ENCODE assay signal across 8 cellular contexts in genomic region chr12:106304001-106304421, GRCh38. TPM values are rescaled to one million over a fixed set of nuclear protein-coding genes. Genes with fewer than 3 reads are reported as not detected.
DNase-seq lines count a peak whose midpoint lies in the region; ATAC-seq, FAIRE-seq and TF ChIP-seq lines count a peak whose summit lies in the region.

No MANE protein-coding gene starts in this region.

- peak overlapping the region; percentile 97 to 99 for H3K27ac ChIP-seq in right atrium auricular region
- no peak overlapping the region for H3K27ac ChIP-seq in K562 (ENCODE audit: extremely low read depth, low read depth, low read length)
- peak overlapping the region; percentile 75 for H3K27ac ChIP-seq in muscle layer of duodenum (ENCODE audit: low read length)
- peak overlapping the region; percentile 98 for H3K27ac ChIP-seq in upper lobe of right lung
- no peak overlapping the region for H3K27ac ChIP-seq in A673 (ENCODE audit: low read depth, low read length, poor library complexity, severe bottlenecking)

- no peaks in the 10 kb centered on the region for H4K20me1 ChIP-seq in K562 (replicated peaks; ENCODE audit: control insufficient read depth, insufficient read depth, low read length)

- ATAC-seq in Right ventricle myocardium superior (ENCODE audit: poor library complexity) (no peak), K562 (no peak), upper lobe of right lung (no peak), GM19455 (IDR thresholded peaks at IDR 0.05; ENCODE audit: unreplicated experiment) (no peak)

- in situ Hi-C loops in K562 (cut with MboI) = no loop called here

- H3K79me2 ChIP-seq in K562 (ENCODE audit: control insufficient read depth, insufficient read depth, low read length) = no peaks in the 10 kb centered on the region

- peak overlapping the region; percentile 75 to 92 for H3K4me3 ChIP-seq in right atrium auricular region
- H3K4me3 ChIP-seq in K562 = no peak overlapping the region
- H3K4me3 ChIP-seq in muscle layer of duodenum (ENCODE audit: low read depth in 1 of 2, low read length in 2 of 2) = peak overlapping the region; percentile 72 to 98
- H3K4me3 ChIP-seq in upper lobe of right lung = peak overlapping the region; percentile 98
- H3K4me3 ChIP-seq in A673 (ENCODE audit: low read depth, low read length, poor library complexity, severe bottlenecking) = no peak overlapping the region

- TF ChIP-seq CTCF in right atrium auricular region (IDR thresholded peaks at IDR 0.05) (no peak), K562 (IDR thresholded peaks at IDR 0.05 in 2 of 3, conservative IDR thresholded peaks at IDR 0.05 in 1 of 3; ENCODE audit: insufficient read depth in 2 of 3, low read depth in 1 of 3, low read length in 3 of 3) (no peak), upper lobe of right lung (IDR thresholded peaks at IDR 0.05) (no peak), A673 (conservative IDR thresholded peaks at IDR 0.05; ENCODE audit: low read depth, low read length) (no peak)

- H3K27me3 ChIP-seq in right atrium auricular region = no peaks in the 10 kb centered on the region
- 0 out of 5 replicates have a peak, but pooled peaks cover 0 to 2% of the 10 kb centered on the region in 2 experiments for H3K27me3 ChIP-seq in K562 (ENCODE audit: control insufficient read depth in 2 of 2, insufficient read depth in 2 of 2, low read length in 2 of 2)
- no peaks in the 10 kb centered on the region for H3K27me3 ChIP-seq in muscle layer of duodenum (ENCODE audit: low read depth, low read length)
- no peaks in the 10 kb centered on the region for H3K27me3 ChIP-seq in upper lobe of right lung
- H3K27me3 ChIP-seq in A673 (replicated peaks; ENCODE audit: insufficient read depth, low read depth, low read length, poor library complexity) = no peaks in the 10 kb centered on the region

- no peaks in the 10 kb centered on the region for H3K9me3 ChIP-seq in right atrium auricular region
- H3K9me3 ChIP-seq in K562 (replicated peaks; ENCODE audit: control insufficient read depth, insufficient read depth, low read depth, low read length) = no peaks in the 10 kb centered on the region
- H3K9me3 ChIP-seq in muscle layer of duodenum (ENCODE audit: control insufficient read depth in 1 of 2, low read length in 2 of 2) = no peaks in the 10 kb centered on the region
- H3K9me3 ChIP-seq in upper lobe of right lung = no peaks in the 10 kb centered on the region
- no peaks in the 10 kb centered on the region for H3K9me3 ChIP-seq in A673 (ENCODE audit: low read depth, low read length, poor library complexity, severe bottlenecking)

- H3K36me3 ChIP-seq in right atrium auricular region (no peaks in the 10 kb centered on the region), K562 (ENCODE audit: control insufficient read depth, insufficient read depth, low read length) (no peaks in the 10 kb centered on the region), muscle layer of duodenum (ENCODE audit: control insufficient read depth in 1 of 2, insufficient read depth in 2 of 2, low read length in 2 of 2) (no peaks in the 10 kb centered on the region), upper lobe of right lung (no peaks in the 10 kb centered on the region), A673 (ENCODE audit: insufficient read depth, low read length, poor library complexity, severe bottlenecking) (no peaks in the 10 kb centered on the region)

- H2AFZ ChIP-seq in K562 (ENCODE audit: low read depth, low read length) = no peak overlapping the region

- no peak for TF ChIP-seq EP300 in K562 (IDR thresholded peaks at IDR 0.05; ENCODE audit: low read length)

- no peak for FAIRE-seq in K562 (lab: Jason Lieb, UNC)

- BruUV-seq in K562 (replicated peaks; lab: Mats Ljungman, UMichigan) (no TSS peak), A673 (replicated peaks; lab: Mats Ljungman, UMichigan) (no TSS peak)

- no peak for TF ChIP-seq POLR2A in K562 (conservative IDR thresholded peaks at IDR 0.05)

- no peaks in the 10 kb centered on the region for H3K9me1 ChIP-seq in K562 (ENCODE audit: control insufficient read depth, insufficient read depth, low read length)

- intact Hi-C loops in Right ventricle myocardium superior (cut with DNase I) = loop anchor here (5.0 to 10.0 kb wide), 2 partner anchors 38 to 59 kb away; partner anchors contain the start of gene CKAP4
- intact Hi-C loops in K562 (cut with micrococcal nuclease) = loop anchor here (5.0 kb wide), 1 partner anchor 53 kb away; the partner anchor contains the start of gene POLR3B
- intact Hi-C loops in upper lobe of right lung (cut with DNase I) = no loop called here
- intact Hi-C loops in A673 (cut with micrococcal nuclease; ENCODE audit: unreplicated experiment) = no loop called here

- POLR2A ChIA-PET in K562 (lab: Yijun Ruan, JAX) = interaction anchor here (2.0 kb wide), 1 partner anchor 54 kb away, joined by 7 read pairs; the partner anchor contains the start of gene POLR3B
- POLR2A ChIA-PET in A673 (lab: Charles Lee; ENCODE audit: low non-redundant PET) = no interaction called here

- 21% methylated on average over 5 of the region's 5 CpGs for WGBS in K562 (ENCODE audit: insufficient coverage, low coverage, missing lambda C conversion rate)

- CTCF ChIA-PET in K562 (lab: Yijun Ruan, JAX; ENCODE audit: low intra/inter-chr PET ratio) (no interaction called here), A673 (lab: Charles Lee) (no interaction called here)

- no peak overlapping the region for H3K9ac ChIP-seq in K562 (ENCODE audit: insufficient read depth in 1 of 2, low read depth in 2 of 2, low read length in 2 of 2)

- peaks cover 0 to 82% of the 10 kb centered on the region in 2 donors for H3K4me1 ChIP-seq in right atrium auricular region
- peaks cover 19 to 29% of the 10 kb centered on the region in 2 experiments; a peak in 4 of 5 replicates for H3K4me1 ChIP-seq in K562 (replicated peaks in 1 of 2; ENCODE audit: control insufficient read depth in 2 of 2, insufficient read depth in 2 of 2, low read length in 2 of 2)
- H3K4me1 ChIP-seq in muscle layer of duodenum (ENCODE audit: control insufficient read depth in 1 of 2, insufficient read depth in 2 of 2, low read length in 2 of 2) = peaks cover 6 to 58% of the 10 kb centered on the region in 2 donors
- peaks cover 49% of the 10 kb centered on the region for H3K4me1 ChIP-seq in upper lobe of right lung
- H3K4me1 ChIP-seq in A673 (ENCODE audit: insufficient read depth, low read length, poor library complexity, severe bottlenecking) = peaks cover 5% of the 10 kb centered on the region

- no peak for DNase-seq in right atrium auricular region (ENCODE audit: low spot score)
- no peak for DNase-seq in Right ventricle myocardium superior
- DNase-seq in K562 (ENCODE audit: extremely low read depth in 1 of 4, low spot score in 3 of 4) = no peak
- no peak for DNase-seq in upper lobe of right lung
- DNase-seq in SHP77 treated with DMSO at 0.1 percent for 48 hours (lab: John Stamatoyannopoulos, UW) = no peak
- no peak for DNase-seq in A673 (ENCODE audit: low spot score)

- TF ChIP-seq RAD21 in K562 (CRISPR knock-in tag; conservative IDR thresholded peaks at IDR 0.05 in 1 of 2, IDR thresholded peaks at IDR 0.05 in 1 of 2) = no peak

- peak overlapping the region; percentile 90; the same call in 1 of the 2 replicates for H3K4me2 ChIP-seq in K562 (ENCODE audit: insufficient read depth, low read length)

RNA-seq across cellular contexts. Expression of gene TCP11L2, which starts 1.5 kb away (rescaled TPM):
- total RNA-seq in right atrium auricular region = 10 to 100 TPM; 34.0 to 59.1 TPM
- 122 TPM for total RNA-seq in Right ventricle myocardium superior
- 9.7 and 13.0 TPM in 2 replicates for total RNA-seq in K562 (2011; cell fraction: chromatin; rRNA removed; ENCODE audit: low replicate concordance)
- total RNA-seq in K562 (2011; cell fraction: nucleolus; rRNA removed) = 6.8 and 8.9 TPM in 2 replicates
- 8.2 and 10.7 TPM in 2 replicates for total RNA-seq in K562 (2011; cell fraction: nucleoplasm; rRNA removed)
- 1.6 and 2.3 TPM in 2 replicates for total RNA-seq in K562 (2014; rRNA removed)
- 2.3 and 3.8 TPM in 2 replicates for total RNA-seq in K562 (2014; rRNA removed; fragmentation: Illumina TruSeq; extraction: Trizol)
- total RNA-seq in K562 (2015; rRNA removed; fragmentation: Illumina TruSeq; extraction: Trizol) = 0.53 and 0.83 TPM in 2 replicates
- total RNA-seq in K562 (2021) = 2.4 and 4.0 TPM in 2 replicates
- polyA plus RNA-seq in K562 (2011; rRNA removed) = 3.7 and 4.5 TPM in 2 replicates
- 1.1 and 2.2 TPM in 2 replicates for polyA plus RNA-seq in K562 (2011; cell fraction: cytosol; rRNA removed)
- polyA plus RNA-seq in K562 (2011; cell fraction: nucleus; rRNA removed) = 3.3 and 4.3 TPM in 2 replicates
- 0.77 and 4.0 TPM in 2 replicates for polyA plus RNA-seq in K562 (2012)
- polyA plus RNA-seq in K562 (2014; fragmentation: Illumina TruSeq; extraction: Trizol) = 1.3 and 2.1 TPM in 2 replicates
- polyA plus RNA-seq in K562 (2014; fragmentation: Nextera tagmentation; extraction: Ambion mirVana) = 1 to 10 TPM in 1 of 2 experiments, under 1 TPM in 1; 0.39 to 1.3 TPM
- polyA plus RNA-seq in K562 (2014; rRNA removed) = 0.86 and 1.6 TPM in 2 replicates
- polyA minus RNA-seq in K562 (2011; rRNA and poly(A)+ RNA removed) = 7.9 and 10.0 TPM in 2 replicates
- polyA minus RNA-seq in K562 (2011; cell fraction: cytosol; rRNA and poly(A)+ RNA removed) = 3.2 and 4.1 TPM in 2 replicates
- 7.4 and 8.8 TPM in 2 replicates for polyA minus RNA-seq in K562 (2011; cell fraction: nucleus; rRNA and poly(A)+ RNA removed)
- 37.7 TPM for total RNA-seq in upper lobe of right lung
- total RNA-seq in A673 (2021) = 0.39 and 3.0 TPM in 2 replicates

RNA-seq across cellular contexts. Expression of gene POLR3B, which starts 53.5 kb away (rescaled TPM):
- total RNA-seq in right atrium auricular region (10 to 100 TPM in 1 of 2 donors, 1 to 10 TPM in 1; 6.0 to 10.7 TPM), Right ventricle myocardium superior (7.1 TPM), K562 (2014; rRNA removed) (13.3 and 13.7 TPM in 2 replicates), K562 (2014; rRNA removed; fragmentation: Illumina TruSeq; extraction: Trizol) (14.4 and 14.6 TPM in 2 replicates), K562 (2015; rRNA removed; fragmentation: Illumina TruSeq; extraction: Trizol) (13.3 and 15.4 TPM in 2 replicates), K562 (2021) (14.6 and 15.0 TPM in 2 replicates), upper lobe of right lung (11.3 TPM), A673 (2021) (13.7 and 14.8 TPM in 2 replicates)
- 10.8 and 26.4 TPM in 2 replicates for total RNA-seq in K562 (2011; cell fraction: chromatin; rRNA removed; ENCODE audit: low replicate concordance)
- 6.5 and 7.8 TPM in 2 replicates for total RNA-seq in K562 (2011; cell fraction: nucleolus; rRNA removed)
- total RNA-seq in K562 (2011; cell fraction: nucleoplasm; rRNA removed) = 9.3 and 10.0 TPM in 2 replicates
- polyA plus RNA-seq in K562 (2011; rRNA removed) (7.9 and 12.1 TPM in 2 replicates), K562 (2014; fragmentation: Illumina TruSeq; extraction: Trizol) (15.6 and 17.9 TPM in 2 replicates), K562 (2014; fragmentation: Nextera tagmentation; extraction: Ambion mirVana) (10 to 100 TPM in 1 of 2 experiments, 1 to 10 TPM in 1; 7.6 to 16.5 TPM), K562 (2014; rRNA removed) (11.2 and 13.2 TPM in 2 replicates)
- 3.9 and 6.0 TPM in 2 replicates for polyA plus RNA-seq in K562 (2011; cell fraction: cytosol; rRNA removed)
- 4.7 and 4.9 TPM in 2 replicates for polyA plus RNA-seq in K562 (2011; cell fraction: nucleus; rRNA removed)
- 11.3 and 12.0 TPM in 2 replicates for polyA plus RNA-seq in K562 (2012)
- polyA minus RNA-seq in K562 (2011; rRNA and poly(A)+ RNA removed) = 24.9 and 30.2 TPM in 2 replicates
- 7.5 and 10.7 TPM in 2 replicates for polyA minus RNA-seq in K562 (2011; cell fraction: cytosol; rRNA and poly(A)+ RNA removed)
- 8.1 and 13.6 TPM in 2 replicates for polyA minus RNA-seq in K562 (2011; cell fraction: nucleus; rRNA and poly(A)+ RNA removed)

RNA-seq across cellular contexts. Expression of gene CKAP4, which starts 56.2 kb away (rescaled TPM):
- 10 to 100 TPM; 50.1 to 56.8 TPM for total RNA-seq in right atrium auricular region
- 35.0 TPM for total RNA-seq in Right ventricle myocardium superior
- total RNA-seq in K562 (2011; cell fraction: chromatin; rRNA removed; ENCODE audit: low replicate concordance) = 0.14 and 0.16 TPM in 2 replicates
- 0.26 and 0.33 TPM in 2 replicates for total RNA-seq in K562 (2011; cell fraction: nucleolus; rRNA removed)
- total RNA-seq in K562 (2011; cell fraction: nucleoplasm; rRNA removed) = 0.15 and 0.46 TPM in 2 replicates
- total RNA-seq in K562 (2014; rRNA removed) = 0.04 TPM in 1 of 2 replicates, not detected in the other
- not detected in 2 replicates for total RNA-seq in K562 (2014; rRNA removed; fragmentation: Illumina TruSeq; extraction: Trizol)
- not detected in 2 replicates for total RNA-seq in K562 (2015; rRNA removed; fragmentation: Illumina TruSeq; extraction: Trizol)
- total RNA-seq in K562 (2021) = 0.20 and 0.45 TPM in 2 replicates
- 0.08 TPM in 2 replicates for polyA plus RNA-seq in K562 (2011; rRNA removed)
- polyA plus RNA-seq in K562 (2011; cell fraction: cytosol; rRNA removed) = 0.06 and 0.10 TPM in 2 replicates
- polyA plus RNA-seq in K562 (2011; cell fraction: nucleus; rRNA removed) = 0.13 TPM in 1 of 2 replicates, not detected in the other
- 0.08 and 0.11 TPM in 2 replicates for polyA plus RNA-seq in K562 (2012)
- 0.06 TPM in 1 of 2 replicates, not detected in the other for polyA plus RNA-seq in K562 (2014; fragmentation: Illumina TruSeq; extraction: Trizol)
- not detected for polyA plus RNA-seq in K562 (2014; fragmentation: Nextera tagmentation; extraction: Ambion mirVana)
- polyA plus RNA-seq in K562 (2014; rRNA removed) = not detected in 2 replicates
- 0.11 TPM in 1 of 2 replicates, not detected in the other for polyA minus RNA-seq in K562 (2011; rRNA and poly(A)+ RNA removed)
- not detected in 2 replicates for polyA minus RNA-seq in K562 (2011; cell fraction: cytosol; rRNA and poly(A)+ RNA removed)
- 0.11 TPM in 1 of 2 replicates, not detected in the other for polyA minus RNA-seq in K562 (2011; cell fraction: nucleus; rRNA and poly(A)+ RNA removed)
- 40.3 TPM for total RNA-seq in upper lobe of right lung
- 81.8 and 89.4 TPM in 2 replicates for total RNA-seq in A673 (2021)

Comparison
In these comparisons a context has a peak if more than half of its experiments do, and no peak if none do; other contexts are left out.
1. H3K27ac ChIP-seq: peak in right atrium auricular region (2 of 2), muscle layer of duodenum (single experiment) and upper lobe of right lung (single experiment); none in K562 (single experiment) and A673 (single experiment).
2. H3K4me3 ChIP-seq: peak in right atrium auricular region (2 of 2), muscle layer of duodenum (2 of 2) and upper lobe of right lung (single experiment); none in K562 (single experiment) and A673 (single experiment).
3. RNA of gene CKAP4, which starts 56.2 kb away (total RNA-seq): 81.8 to 89.4 TPM in A673, 50.1 to 56.8 TPM in right atrium auricular region, 40.3 TPM in upper lobe of right lung (single experiment) and 35.0 TPM in Right ventricle myocardium superior (single experiment); 0.04 to 0.46 TPM in K562; every median in the first group is over 10 times any median in the second.
4. intact Hi-C loops: an anchor here in Right ventricle myocardium superior (5.0 to 10.0 kb wide) and K562 (5.0 kb wide); none called in upper lobe of right lung and A673.